In genomic region chr5:115379622-115380344, GRCh38 we compare ENCODE assay signal across 8 cellular contexts.
DNase-seq lines count a peak whose midpoint lies in the region; ATAC-seq and TF ChIP-seq lines count a peak whose summit lies in the region.

No MANE protein-coding gene starts in this region.

- no peak overlapping the region for H3K4me3 ChIP-seq in osteoblast (ENCODE audit: insufficient read depth, low read length)

- no peaks in the 10 kb centered on the region for H3K79me2 ChIP-seq in osteoblast (ENCODE audit: insufficient read depth, low read length)

- H3K4me3 Mint-ChIP-seq in CD4-positive, alpha-beta T cell = no peak overlapping the region
- H3K4me3 Mint-ChIP-seq in activated CD4-positive, alpha-beta memory T cell treated with anti-CD3 and anti-CD28 coated beads, Interleukin-2, amount 10 ng/mL, durations not matched to agents 7 days and 5 days = no peak overlapping the region
- no peak overlapping the region for H3K4me3 Mint-ChIP-seq in activated T-helper 1 cell treated with anti-CD3 and anti-CD28 coated beads, Interleukin-12 subunit alpha, Interleukin-12 subunit beta, Interleukin-2, Interleukin-4 antibody, amounts not matched to agents 30 ng/mL and 10 ng/mL and 1 ng/mL, durations not matched to agents 14 hours and 24 hours and 36 hours

- no peak overlapping the region for H3K4me2 ChIP-seq in osteoblast (ENCODE audit: insufficient read depth, low read length)

- POLR2A ChIA-PET in CD4-positive, alpha-beta T cell (lab: Charles Lee) = interaction anchor here (0.7 to 1.2 kb wide), 2 partner anchors 9 to 795 kb away, joined by 3 read pairs; no protein-coding TSS in a partner anchor
- POLR2A ChIA-PET in activated CD4-positive, alpha-beta memory T cell treated with anti-CD3 and anti-CD28 coated beads, Interleukin-2, amount 10 ng/mL, durations not matched to agents 7 days and 5 days (lab: Charles Lee) = interaction anchor here (1.2 kb wide), 1 partner anchor 164 kb away, joined by 4 read pairs; no protein-coding TSS in a partner anchor

- peaks cover 4% of the 10 kb centered on the region for H3K4me1 Mint-ChIP-seq in CD4-positive, alpha-beta T cell (ENCODE audit: low read depth)
- peaks cover 33% of the 10 kb centered on the region for H3K4me1 Mint-ChIP-seq in activated CD4-positive, alpha-beta memory T cell treated with anti-CD3 and anti-CD28 coated beads, Interleukin-2, amount 10 ng/mL, durations not matched to agents 7 days and 5 days
- peaks cover 29% of the 10 kb centered on the region for H3K4me1 Mint-ChIP-seq in activated T-helper 1 cell treated with anti-CD3 and anti-CD28 coated beads, Interleukin-12 subunit alpha, Interleukin-12 subunit beta, Interleukin-2, Interleukin-4 antibody, amounts not matched to agents 30 ng/mL and 10 ng/mL and 1 ng/mL, durations not matched to agents 14 hours and 24 hours and 36 hours (ENCODE audit: low read depth)

- H3K27me3 ChIP-seq in CD4-positive, alpha-beta T cell (ENCODE audit: control insufficient read depth, insufficient read depth, low read length) = no peaks in the 10 kb centered on the region
- no peaks in the 10 kb centered on the region for H3K27me3 ChIP-seq in osteoblast (ENCODE audit: insufficient read depth, low read length)

- CTCF ChIA-PET in CD4-positive, alpha-beta T cell (lab: Charles Lee) = no interaction called here
- CTCF ChIA-PET in activated CD4-positive, alpha-beta memory T cell treated with anti-CD3 and anti-CD28 coated beads, Interleukin-2, amount 10 ng/mL, durations not matched to agents 7 days and 5 days (lab: Charles Lee) = interaction anchor here (2.9 kb wide), 1 partner anchor 195 kb away, joined by 13 read pairs; no protein-coding TSS in a partner anchor

- no peak overlapping the region for H2AFZ ChIP-seq in osteoblast (ENCODE audit: low read length)

- intact Hi-C loops in CD4-positive, alpha-beta T cell (cut with DNase I, micrococcal nuclease) = no loop called here
- intact Hi-C loops in activated T-helper 1 cell treated with anti-CD3 and anti-CD28 coated beads, Interleukin-12 subunit alpha, Interleukin-12 subunit beta, Interleukin-2, Interleukin-4 antibody, amounts not matched to agents 30 ng/mL and 10 ng/mL and 1 ng/mL, durations not matched to agents 14 hours and 24 hours and 36 hours (cut with micrococcal nuclease) = loop anchor here (5.0 kb wide), 3 partner anchors 163 to 208 kb away; partner anchors contain the start of gene FEM1C

- no peaks in the 10 kb centered on the region for H3K36me3 Mint-ChIP-seq in CD4-positive, alpha-beta T cell (ENCODE audit: low read depth)
- H3K36me3 Mint-ChIP-seq in activated CD4-positive, alpha-beta memory T cell treated with anti-CD3 and anti-CD28 coated beads, Interleukin-2, amount 10 ng/mL, durations not matched to agents 7 days and 5 days (ENCODE audit: low read depth) = no peaks in the 10 kb centered on the region
- no peaks in the 10 kb centered on the region for H3K36me3 Mint-ChIP-seq in activated T-helper 1 cell treated with anti-CD3 and anti-CD28 coated beads, Interleukin-12 subunit alpha, Interleukin-12 subunit beta, Interleukin-2, Interleukin-4 antibody, amounts not matched to agents 30 ng/mL and 10 ng/mL and 1 ng/mL, durations not matched to agents 14 hours and 24 hours and 36 hours (ENCODE audit: low read depth)

- H3K9me3 ChIP-seq in CD4-positive, alpha-beta T cell (ENCODE audit: control insufficient read depth, low read length) = no peaks in the 10 kb centered on the region
- H3K9me3 ChIP-seq in osteoblast (ENCODE audit: low read depth, low read length) = no peaks in the 10 kb centered on the region

- no peak for DNase-seq in CD4-positive, alpha-beta T cell
- peak; percentile 25 for DNase-seq in activated CD4-positive, alpha-beta memory T cell treated with anti-CD3 and anti-CD28 coated beads, Interleukin-2, amount 10 ng/mL, durations not matched to agents 7 days and 5 days
- DNase-seq in osteoblast (ENCODE audit: insufficient read length, low spot score, missing footprints) (no peak), iPS-NIHi11 (ENCODE audit: low spot score) (no peak)
- no peak for DNase-seq in stimulated activated CD4-positive, alpha-beta T cell treated with anti-CD3 and anti-CD28 coated beads, Interleukin-1b, Interleukin-23, amount 100 ng/mL, for 48 hours
- DNase-seq in activated T-helper 1 cell treated with anti-CD3 and anti-CD28 coated beads, Interleukin-12 subunit alpha, Interleukin-12 subunit beta, Interleukin-2, Interleukin-4 antibody, amounts not matched to agents 30 ng/mL and 10 ng/mL and 1 ng/mL, durations not matched to agents 14 hours and 24 hours and 36 hours (ENCODE audit: low spot score) = no peak

- no peaks in the 10 kb centered on the region for H4K20me1 ChIP-seq in osteoblast (ENCODE audit: insufficient read depth, low read length)

- no peak overlapping the region for H3K27ac Mint-ChIP-seq in CD4-positive, alpha-beta T cell
- H3K27ac Mint-ChIP-seq in activated CD4-positive, alpha-beta memory T cell treated with anti-CD3 and anti-CD28 coated beads, Interleukin-2, amount 10 ng/mL, durations not matched to agents 7 days and 5 days = peak overlapping the region; percentile 17
- no peak overlapping the region for H3K27ac Mint-ChIP-seq in activated T-helper 1 cell treated with anti-CD3 and anti-CD28 coated beads, Interleukin-12 subunit alpha, Interleukin-12 subunit beta, Interleukin-2, Interleukin-4 antibody, amounts not matched to agents 30 ng/mL and 10 ng/mL and 1 ng/mL, durations not matched to agents 14 hours and 24 hours and 36 hours

- H3K4me1 ChIP-seq in osteoblast (ENCODE audit: insufficient read depth, low read length) = peaks cover 12% of the 10 kb centered on the region

- ATAC-seq in CD4-positive, alpha-beta T cell (ENCODE audit: poor library complexity) = peak; percentile 41
- ATAC-seq in GM19328 (IDR thresholded peaks at IDR 0.05; ENCODE audit: unreplicated experiment) = peak; percentile 45
- ATAC-seq in HG03439 (IDR thresholded peaks at IDR 0.05; ENCODE audit: unreplicated experiment) = peak; percentile 74

- no peak for TF ChIP-seq CTCF in CD4-positive, alpha-beta T cell (IDR thresholded peaks at IDR 0.05)
- no peak for TF ChIP-seq CTCF in osteoblast (IDR thresholded peaks at IDR 0.05; ENCODE audit: extremely low read depth, low read depth, low read length)

- no peaks in the 10 kb centered on the region for H3K27me3 Mint-ChIP-seq in CD4-positive, alpha-beta T cell
- no peaks in the 10 kb centered on the region for H3K27me3 Mint-ChIP-seq in activated CD4-positive, alpha-beta memory T cell treated with anti-CD3 and anti-CD28 coated beads, Interleukin-2, amount 10 ng/mL, durations not matched to agents 7 days and 5 days
- peaks cover 2% of the 10 kb centered on the region for H3K27me3 Mint-ChIP-seq in activated T-helper 1 cell treated with anti-CD3 and anti-CD28 coated beads, Interleukin-12 subunit alpha, Interleukin-12 subunit beta, Interleukin-2, Interleukin-4 antibody, amounts not matched to agents 30 ng/mL and 10 ng/mL and 1 ng/mL, durations not matched to agents 14 hours and 24 hours and 36 hours (ENCODE audit: insufficient read depth)

- no peaks in the 10 kb centered on the region for H3K36me3 ChIP-seq in osteoblast (ENCODE audit: insufficient read depth, low read length)

- no peaks in the 10 kb centered on the region for H3K9me3 Mint-ChIP-seq in CD4-positive, alpha-beta T cell
- no peaks in the 10 kb centered on the region for H3K9me3 Mint-ChIP-seq in activated CD4-positive, alpha-beta memory T cell treated with anti-CD3 and anti-CD28 coated beads, Interleukin-2, amount 10 ng/mL, durations not matched to agents 7 days and 5 days
- no peaks in the 10 kb centered on the region for H3K9me3 Mint-ChIP-seq in activated T-helper 1 cell treated with anti-CD3 and anti-CD28 coated beads, Interleukin-12 subunit alpha, Interleukin-12 subunit beta, Interleukin-2, Interleukin-4 antibody, amounts not matched to agents 30 ng/mL and 10 ng/mL and 1 ng/mL, durations not matched to agents 14 hours and 24 hours and 36 hours

- no peak overlapping the region for H3K27ac ChIP-seq in CD4-positive, alpha-beta T cell (ENCODE audit: low read depth, low read length)
- no peak overlapping the region for H3K27ac ChIP-seq in osteoblast (ENCODE audit: low read depth, low read length)
